ENCODE assay signal across 7 cellular contexts in the genomic region with DNA sequence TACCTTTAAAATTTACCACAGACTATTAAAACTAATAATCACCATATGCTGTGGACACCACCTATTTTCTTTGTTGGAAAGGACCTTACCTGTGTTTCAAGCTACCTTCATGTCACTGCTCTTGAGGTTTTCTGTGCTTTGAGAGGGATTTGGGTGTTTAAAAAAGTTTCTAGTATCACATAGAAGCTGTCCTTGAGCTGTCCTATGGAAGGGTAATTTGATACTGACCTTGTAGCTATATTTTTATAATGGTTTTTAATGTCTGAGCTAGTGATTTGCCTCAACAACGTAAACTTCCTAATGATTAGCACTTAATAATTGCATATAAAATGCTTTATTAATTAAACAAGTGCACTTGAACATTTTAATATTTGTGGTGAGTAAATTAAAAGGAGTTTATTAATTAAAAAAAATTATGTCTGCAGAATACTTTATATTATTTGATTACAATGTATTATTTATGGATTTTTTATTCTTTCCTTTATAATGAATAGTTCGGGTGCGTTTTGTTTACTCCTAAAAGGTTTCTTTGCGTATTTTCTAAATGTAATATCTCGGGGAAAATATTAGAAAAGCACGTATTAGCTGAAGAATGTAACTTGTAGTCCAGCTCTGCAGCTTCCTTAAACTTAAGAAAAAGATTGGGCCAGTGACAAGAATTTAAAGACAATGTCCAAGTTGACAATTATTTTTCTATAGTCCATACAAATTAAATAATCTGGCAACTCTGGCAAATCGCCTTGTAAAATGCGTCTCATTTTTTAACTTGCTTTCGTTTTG. TPM values are rescaled to one million over a fixed set of nuclear protein-coding genes. Genes with fewer than 3 reads are reported as not detected.
A peak's percentile ranks its signal among the peaks of the same experiment; 100 is the strongest.
DNase-seq lines count a peak whose midpoint lies in the region; ATAC-seq and TF ChIP-seq lines count a peak whose summit lies in the region.
"Had no signal": no experiment of that assay in that cellular context is flagged by ENCODE, and none has a peak within 500 bp of the region (broad histone marks: within the 10 kb centered on the region; RNA-seq: fewer than 3 reads in every experiment).

No MANE protein-coding gene starts in this region.

- H3K27ac ChIP-seq in Peyer's patch (peak overlapping the region in 3 of 4 donors; percentile 13 to 97 (median 51)), coronary artery (no peak overlapping the region)
- H3K27ac ChIP-seq: epithelial cell of prostate had no signal

- no peaks in the 10 kb centered on the region for H3K36me3 ChIP-seq in Peyer's patch

- peaks cover 0 to 23% (median 0%) of the 10 kb centered on the region in 4 donors for H3K4me1 ChIP-seq in Peyer's patch

- no peak for DNase-seq in Peyer's patch
- DNase-seq in coronary artery (ENCODE audit: low spot score): no peak
- DNase-seq in skeletal muscle cell (ENCODE audit: low read depth): no peak
- no peak for DNase-seq in NOMO-1 (lab: John Stamatoyannopoulos, UW; ENCODE audit: unreplicated experiment in 2 of 2)
- DNase-seq: NCI-H1694 had no signal

- H3K4me3 ChIP-seq in Peyer's patch (peak overlapping the region; percentile 1 to 63 (median 24)), coronary artery (peak overlapping the region; percentile 48), skeletal muscle cell (ENCODE audit: low read depth, low read length) (peak overlapping the region; percentile 48)

- peaks cover 0 to 23% of the 10 kb centered on the region in 2 donors for H3K27me3 ChIP-seq in Peyer's patch

- no peak for TF ChIP-seq CTCF in Peyer's patch (IDR thresholded peaks at IDR 0.05)
- no peak for TF ChIP-seq CTCF in coronary artery (IDR thresholded peaks at IDR 0.05)

- ATAC-seq in GM19467 (IDR thresholded peaks at IDR 0.05; ENCODE audit: unreplicated experiment): no peak

- no peak for TF ChIP-seq POLR2A in Peyer's patch (IDR thresholded peaks at IDR 0.05)

- H3K9me3 ChIP-seq in Peyer's patch: no peaks in the 10 kb centered on the region

RNA-seq across cellular contexts. Expression of a gene that starts 2.3 kb away (rescaled TPM):
- 1 to 10 TPM; 3.3 to 9.1 (median 5.0) TPM for total RNA-seq in Peyer's patch

RNA-seq across cellular contexts. Expression of a gene that starts 9.3 kb away (rescaled TPM):
- under 1 TPM in 1 of 4 donors, not detected in 3; 0.70 TPM for total RNA-seq in Peyer's patch

RNA-seq across cellular contexts. Expression of a gene that starts 15.2 kb away (rescaled TPM):
- total RNA-seq in Peyer's patch: not detected

RNA-seq across cellular contexts. Expression of a gene that starts 19.5 kb away (rescaled TPM):
- total RNA-seq in Peyer's patch: 10 to 100 TPM in 2 of 4 donors, 1 to 10 TPM in 2; 1.7 to 13.2 (median 7.0) TPM

RNA-seq across cellular contexts. Expression of a gene that starts 24.7 kb away (rescaled TPM):
- total RNA-seq in Peyer's patch: not detected

Comparison
In these comparisons a context has a peak if more than half of its experiments do, and no peak if none do; other contexts are left out.
1. H3K27ac ChIP-seq: peak in Peyer's patch (3 of 4); none in coronary artery (0 of 2).
2. Peak in every context shown above with its lines, with median percentiles within 50 percentile points of each other: H3K4me3 ChIP-seq.